ENCODE assay signal across 17 cellular contexts in genomic region chr1:202229376-202229775, GRCh38. TPM values are rescaled to one million over a fixed set of nuclear protein-coding genes. Genes with fewer than 3 reads are reported as not detected.
"Had no signal": no experiment of that assay in that cellular context is flagged by ENCODE, and none has a peak within 500 bp of the region (broad histone marks: within the 10 kb centered on the region; RNA-seq: fewer than 3 reads in every experiment).

No MANE protein-coding gene starts in this region.

- DNase-seq: activated CD4-positive, alpha-beta T cell treated with anti-CD3 and anti-CD28 coated beads for 36 hours; activated CD8-positive, alpha-beta T cell treated with anti-CD3 and anti-CD28 coated beads for 36 hours; activated gamma-delta T cell treated with Interleukin-2 at 50 U/mL for 16 hours; activated T-cell treated with anti-CD3 and anti-CD28 coated beads, Interleukin-2, amount 50 U/mL, for 48 hours; anterior cingulate cortex; brain microvascular endothelial cell; dorsolateral prefrontal cortex; endodermal cell; lower lobe of right lung; midbrain; ovary; stimulated activated CD4-positive, alpha-beta T cell treated with anti-CD3 and anti-CD28 coated beads, Interleukin-12 subunit alpha, Interleukin-12 subunit beta, amount 100 ng/mL, for 4 hours; stimulated activated CD4-positive, alpha-beta T cell treated with anti-CD3 and anti-CD28 coated beads, Interleukin-2, amount 100 ng/mL, for 24 hours; T-helper 17 cell had no signal

- H3K27ac ChIP-seq: brain microvascular endothelial cell, dorsolateral prefrontal cortex, esophagus muscularis mucosa, lower lobe of right lung, ovary had no signal

- H3K36me3 Mint-ChIP-seq: activated naive CD8-positive, alpha-beta T cell had no signal

- H3K4me3 Mint-ChIP-seq: activated CD4-positive, alpha-beta T cell treated with anti-CD3 and anti-CD28 coated beads for 36 hours; activated CD8-positive, alpha-beta T cell treated with anti-CD3 and anti-CD28 coated beads for 36 hours; activated naive CD8-positive, alpha-beta T cell; endodermal cell; T-helper 17 cell had no signal

- H3K27me3 Mint-ChIP-seq: activated CD4-positive, alpha-beta T cell treated with anti-CD3 and anti-CD28 coated beads for 36 hours; activated CD8-positive, alpha-beta T cell treated with anti-CD3 and anti-CD28 coated beads for 36 hours; activated naive CD8-positive, alpha-beta T cell had no signal

- ATAC-seq: activated CD8-positive, alpha-beta T cell treated with anti-CD3 and anti-CD28 coated beads for 36 hours; lower lobe of right lung; T-helper 17 cell had no signal

- H3K9me3 Mint-ChIP-seq: activated CD8-positive, alpha-beta T cell treated with anti-CD3 and anti-CD28 coated beads for 36 hours; endodermal cell had no signal

- H3K27ac Mint-ChIP-seq: activated CD4-positive, alpha-beta T cell treated with anti-CD3 and anti-CD28 coated beads for 36 hours; activated CD8-positive, alpha-beta T cell treated with anti-CD3 and anti-CD28 coated beads for 36 hours; activated naive CD8-positive, alpha-beta T cell; endodermal cell; T-helper 17 cell had no signal

- H3K4me3 ChIP-seq: dorsolateral prefrontal cortex, esophagus muscularis mucosa, lower lobe of right lung, ovary had no signal

RNA-seq across cellular contexts. Expression of gene LGR6, which starts 35.8 kb away (rescaled TPM):
- total RNA-seq: fibroblast of villous mesenchyme had no signal
